Comparison of ENCODE assay signal across 11 cellular contexts in genomic region chr1:998051-998821, GRCh38. TPM values are rescaled to one million over a fixed set of nuclear protein-coding genes. Genes with fewer than 3 reads are reported as not detected.
A peak's percentile ranks its signal among the peaks of the same experiment; 100 is the strongest.
DNase-seq lines count a peak whose midpoint lies in the region; ATAC-seq, FAIRE-seq and TF ChIP-seq lines count a peak whose summit lies in the region.
"Had no signal": no experiment of that assay in that cellular context is flagged by ENCODE, and none has a peak within 500 bp of the region (broad histone marks: within the 10 kb centered on the region; RNA-seq: fewer than 3 reads in every experiment).

No MANE protein-coding gene starts in this region.

- no peak for FAIRE-seq in bronchial epithelial cell (lab: Jason Lieb, UNC)

- TF ChIP-seq POLR2A in transverse colon (IDR thresholded peaks at IDR 0.05), result no peak

- peak overlapping the region; percentile 72 for H3K4me3 ChIP-seq in bronchial epithelial cell (ENCODE audit: low read depth, low read length)
- H3K4me3 ChIP-seq in lower lobe of right lung, result peak overlapping the region; percentile 68
- H3K4me3 ChIP-seq in transverse colon, result peak overlapping the region in 3 of 4 donors; percentile 50 to 68 (median 54)

- ATAC-seq in lower lobe of right lung (no peak), GM18868 (IDR thresholded peaks at IDR 0.05; ENCODE audit: unreplicated experiment) (no peak)

- TF ChIP-seq CTCF in bronchial epithelial cell (IDR thresholded peaks at IDR 0.05; ENCODE audit: insufficient read depth, low read length, severe bottlenecking) (no peak), lower lobe of right lung (IDR thresholded peaks at IDR 0.05) (no peak), transverse colon (IDR thresholded peaks at IDR 0.05) (no peak)

- H3K4me1 ChIP-seq in lower lobe of right lung (peaks cover 32% of the 10 kb centered on the region), transverse colon (peaks cover 13 to 42% (median 39%) of the 10 kb centered on the region in 4 donors)

- WGBS in transverse colon (ENCODE audit: low coverage in 1 of 2), 2 donors, result 58% methylated on average over 62 of the region's 82 CpGs; no CpG with 5 or more reads in 1 of the 2 donors

- in situ Hi-C loops in transverse colon (cut with MboI; ENCODE audit: low pct_ligation_motif_present in 1 of 4, low pct_unique_long_range_greater_than_20kb in 1 of 4, low sequenced_read_pairs in 3 of 4), result no loop called here

- intact Hi-C loops in lower lobe of right lung (cut with DNase I) (no loop called here), transverse colon (cut with DNase I; ENCODE audit: low total_unique reads) (no loop called here)

- peak; percentile 43 for DNase-seq in NCI-H748 (lab: John Stamatoyannopoulos, UW; ENCODE audit: unreplicated experiment)
- DNase-seq in NCI-H748 treated with DMSO at 0.1 percent for 48 hours (lab: John Stamatoyannopoulos, UW), result no peak
- DNase-seq in bronchial epithelial cell (ENCODE audit: low read depth), result no peak
- DNase-seq in lower lobe of right lung, result no peak
- no peak for DNase-seq in transverse colon
- DNase-seq in HT-29 (ENCODE audit: low spot score), result no peak
- DNase-seq in activated CD8-positive, alpha-beta memory T cell treated with anti-CD3 and anti-CD28 coated beads, Interleukin-2, amount 50 U/mL, for 4 hours, result no peak
- DNase-seq: CD4-positive, CD25-positive, alpha-beta regulatory T cell; NCI-H226; stimulated activated CD4-positive, alpha-beta T cell treated with anti-CD3 and anti-CD28 coated beads, Interleukin-15, amount 100 ng/mL, for 24 hours had no signal

- no peaks in the 10 kb centered on the region for H3K9me3 ChIP-seq in lower lobe of right lung
- no peaks in the 10 kb centered on the region for H3K9me3 ChIP-seq in transverse colon

- H3K27me3 ChIP-seq in bronchial epithelial cell (ENCODE audit: control insufficient read depth, insufficient read depth, low read length), result no peaks in the 10 kb centered on the region
- peaks cover 54% of the 10 kb centered on the region for H3K27me3 ChIP-seq in lower lobe of right lung (ENCODE audit: low read depth)
- H3K27me3 ChIP-seq in transverse colon, result peaks cover 64% of the 10 kb centered on the region

- no peak overlapping the region for H3K27ac ChIP-seq in lower lobe of right lung
- H3K27ac ChIP-seq in transverse colon, result peak overlapping the region; percentile 92 to 95 (median 94)

- no peak for TF ChIP-seq EP300 in transverse colon (IDR thresholded peaks at IDR 0.05; ENCODE audit: low read depth)

- H3K36me3 ChIP-seq in bronchial epithelial cell (ENCODE audit: control insufficient read depth, insufficient read depth, low read length) (no peaks in the 10 kb centered on the region), lower lobe of right lung (no peaks in the 10 kb centered on the region), transverse colon (no peaks in the 10 kb centered on the region)

RNA-seq across cellular contexts. Expression of gene HES4, which starts 1.7 kb away (rescaled TPM):
- 42.6 and 83.5 TPM in 2 replicates for total RNA-seq in bronchial epithelial cell
- total RNA-seq in lower lobe of right lung, result 21.4 TPM
- total RNA-seq in transverse colon, result 100 to 1,000 TPM in 1 of 4 donors, 10 to 100 TPM in 3; 10.8 to 140 (median 15.7) TPM
- total RNA-seq in HT-29 (2014; rRNA removed; shearing (Covaris generic)), result 110 and 139 TPM in 2 replicates

RNA-seq across cellular contexts. Expression of gene ISG15, which starts 15.1 kb away (rescaled TPM):
- total RNA-seq in bronchial epithelial cell, result 18.2 and 25.7 TPM in 2 replicates
- 76.9 TPM for total RNA-seq in lower lobe of right lung
- 10 to 100 TPM in 3 of 4 donors, not detected in 1; 36.0 to 70.6 (median 40.8) TPM for total RNA-seq in transverse colon
- 706 and 895 TPM in 2 replicates for total RNA-seq in HT-29 (2014; rRNA removed; shearing (Covaris generic))

RNA-seq across cellular contexts. Expression of gene PERM1, which starts 16.3 kb away (rescaled TPM):
- total RNA-seq in bronchial epithelial cell, result under 0.01 TPM in 1 of 2 replicates, not detected in the other
- total RNA-seq in lower lobe of right lung, result not detected
- under 1 TPM in 1 of 4 donors, not detected in 3; 0.14 TPM for total RNA-seq in transverse colon
- 0.03 TPM in 1 of 2 replicates, not detected in the other for total RNA-seq in HT-29 (2014; rRNA removed; shearing (Covaris generic))
- total RNA-seq: CD4-positive, CD25-positive, alpha-beta regulatory T cell had no signal

RNA-seq across cellular contexts. Expression of gene AGRN, which starts 21.7 kb away (rescaled TPM):
- total RNA-seq in bronchial epithelial cell, result 117 and 132 TPM in 2 replicates
- total RNA-seq in lower lobe of right lung, result 114 TPM
- total RNA-seq in transverse colon, result 100 to 1,000 TPM in 1 of 4 donors, 10 to 100 TPM in 3; 25.4 to 132 (median 44.8) TPM
- 683 and 894 TPM in 2 replicates for total RNA-seq in HT-29 (2014; rRNA removed; shearing (Covaris generic))

RNA-seq across cellular contexts. Expression of gene PLEKHN1, which starts 32.0 kb away (rescaled TPM):
- total RNA-seq in bronchial epithelial cell (1.6 and 5.4 TPM in 2 replicates), lower lobe of right lung (1.2 TPM), transverse colon (1 to 10 TPM in 1 of 4 donors, under 1 TPM in 1, not detected in 2; 0.14 to 1.4 TPM)
- 2.4 and 9.3 TPM in 2 replicates for total RNA-seq in HT-29 (2014; rRNA removed; shearing (Covaris generic))
